ENCODE assay signal across 10 cellular contexts in the genomic region with DNA sequence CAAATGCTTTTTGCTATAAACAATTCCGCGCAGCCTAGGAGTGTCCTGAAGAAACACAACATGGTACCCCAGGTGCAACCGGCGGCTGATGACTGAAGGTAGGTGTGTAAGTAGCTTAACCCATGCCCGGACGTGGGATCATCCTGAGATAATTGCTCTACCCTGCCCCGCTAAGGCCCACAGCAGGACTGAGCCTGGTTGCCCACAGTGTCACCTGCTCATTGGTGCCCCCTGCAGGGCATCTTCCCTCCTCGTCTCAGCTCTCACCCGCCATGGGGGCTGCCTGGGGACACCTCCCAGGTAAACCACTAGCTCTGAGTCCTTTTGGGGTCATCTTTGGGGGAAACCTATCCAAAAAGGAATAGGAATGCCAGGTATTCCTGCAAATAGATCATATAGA. TPM values are rescaled to one million over a fixed set of nuclear protein-coding genes. Genes with fewer than 3 reads are reported as not detected.
DNase-seq lines count a peak whose midpoint lies in the region; ATAC-seq, FAIRE-seq and TF ChIP-seq lines count a peak whose summit lies in the region.
"Had no signal": no experiment of that assay in that cellular context is flagged by ENCODE, and none has a peak within 500 bp of the region (broad histone marks: within the 10 kb centered on the region; RNA-seq: fewer than 3 reads in every experiment).

No MANE protein-coding gene starts in this region.

- H3K9me3 ChIP-seq in astrocyte (ENCODE audit: insufficient read depth, low read depth, low read length) (no peaks in the 10 kb centered on the region), mucosa of descending colon (no peaks in the 10 kb centered on the region)

- H3K27ac ChIP-seq in RWPE1 (no peak overlapping the region), astrocyte (ENCODE audit: low read depth, low read length) (no peak overlapping the region)

- no peaks in the 10 kb centered on the region for H3K36me3 ChIP-seq in astrocyte (ENCODE audit: insufficient read depth, low read length)
- H3K36me3 ChIP-seq in mucosa of descending colon (ENCODE audit: low read depth): no peaks in the 10 kb centered on the region

- no peak overlapping the region for H3K9ac ChIP-seq in astrocyte (ENCODE audit: low read length)

- no peaks in the 10 kb centered on the region for H3K9me3 Mint-ChIP-seq in astrocyte (ENCODE audit: unreplicated experiment)

- H3K27me3 Mint-ChIP-seq in astrocyte (ENCODE audit: low read depth, unreplicated experiment): peaks cover 11% of the 10 kb centered on the region
- H3K27me3 Mint-ChIP-seq: activated naive CD8-positive, alpha-beta T cell had no signal

- ATAC-seq in mucosa of descending colon: peak; percentile 65
- no peak for ATAC-seq in HG02852 (IDR thresholded peaks at IDR 0.05; ENCODE audit: unreplicated experiment)

- intact Hi-C loops in mucosa of descending colon (cut with DNase I, micrococcal nuclease): loop anchor here in 1 of 2 donors (10.0 kb wide), 1 partner anchor 61 kb away; no protein-coding TSS in a partner anchor

- H3K79me2 ChIP-seq in astrocyte (ENCODE audit: insufficient read depth, low read length): no peaks in the 10 kb centered on the region

- POLR2A ChIA-PET in RWPE1 (lab: Yijun Ruan, JAX; ENCODE audit: low non-redundant PET): no interaction called here

- H3K4me3 ChIP-seq in astrocyte (ENCODE audit: insufficient read depth, low read depth, low read length): no peak overlapping the region
- no peak overlapping the region for H3K4me3 ChIP-seq in mucosa of descending colon

- H2AFZ ChIP-seq in astrocyte (ENCODE audit: low read depth, low read length): no peak overlapping the region

- no peak overlapping the region for H3K4me2 ChIP-seq in astrocyte (ENCODE audit: low read length)

- TF ChIP-seq CTCF in RWPE1 (conservative IDR thresholded peaks at IDR 0.05; ENCODE audit: low read depth) (peak; percentile 42), astrocyte (IDR thresholded peaks at IDR 0.05; ENCODE audit: insufficient read depth, low read depth, low read length) (peak; percentile 31), mucosa of descending colon (IDR thresholded peaks at IDR 0.05) (peak; percentile 29)

- DNase-seq in activated gamma-delta T cell treated with Interleukin-2 at 50 U/mL for 16 hours (peak; percentile 41), activated gamma-delta T cell (lab: John Stamatoyannopoulos, UW) (no peak), RWPE1 (ENCODE audit: low spot score) (no peak), astrocyte (ENCODE audit: low read depth) (no peak), mucosa of descending colon (peak in 2 of 3 donors; percentile 62 to 67), NCI-H2227 (lab: John Stamatoyannopoulos, UW; ENCODE audit: unreplicated experiment) (no peak), NCI-H774 (lab: John Stamatoyannopoulos, UW) (no peak)

- CTCF ChIA-PET in RWPE1 (lab: Yijun Ruan, JAX): interaction anchor here (0.6 to 1.7 kb wide), 2 partner anchors 22 to 30 kb away, joined by 3 to 6 read pairs; no protein-coding TSS in a partner anchor

- H3K4me1 ChIP-seq in astrocyte (ENCODE audit: insufficient read depth, low read length): peaks cover 7% of the 10 kb centered on the region
- no peaks in the 10 kb centered on the region for H3K4me1 ChIP-seq in mucosa of descending colon (ENCODE audit: low read depth)

- FAIRE-seq in astrocyte (lab: Jason Lieb, UNC): no peak

- H3K27me3 ChIP-seq in astrocyte (ENCODE audit: insufficient read depth, low read length): no peaks in the 10 kb centered on the region

- H3K4me3 Mint-ChIP-seq in astrocyte (ENCODE audit: unreplicated experiment): no peak overlapping the region
- H3K4me3 Mint-ChIP-seq: activated naive CD8-positive, alpha-beta T cell had no signal

- H3K4me1 Mint-ChIP-seq in astrocyte (ENCODE audit: low read depth, unreplicated experiment): peaks cover 10% of the 10 kb centered on the region

- no peak overlapping the region for H3K27ac Mint-ChIP-seq in astrocyte (ENCODE audit: unreplicated experiment)
- H3K27ac Mint-ChIP-seq: activated naive CD8-positive, alpha-beta T cell had no signal

- no peaks in the 10 kb centered on the region for H4K20me1 ChIP-seq in astrocyte (ENCODE audit: insufficient read depth, low read length)

- peaks cover 7% of the 10 kb centered on the region for H3K36me3 Mint-ChIP-seq in astrocyte (ENCODE audit: low read depth, unreplicated experiment)
- H3K36me3 Mint-ChIP-seq: activated naive CD8-positive, alpha-beta T cell had no signal

RNA-seq across cellular contexts. Expression of a gene that starts 22.3 kb away (rescaled TPM):
- total RNA-seq in astrocyte (27.2 and 33.8 TPM in 2 replicates), mucosa of descending colon (10 to 100 TPM; 14.7 to 23.4 (median 17.6) TPM)

RNA-seq across cellular contexts. Expression of a gene that starts 52.2 kb away (rescaled TPM):
- total RNA-seq in astrocyte (7.6 and 7.9 TPM in 2 replicates), mucosa of descending colon (10 to 100 TPM in 1 of 3 donors, 1 to 10 TPM in 2; 9.4 to 11.7 (median 9.8) TPM)

RNA-seq across cellular contexts. Expression of a gene that starts 54.1 kb away (rescaled TPM):
- 0.58 and 1.7 TPM in 2 replicates for total RNA-seq in astrocyte
- 1 to 10 TPM; 1.5 to 3.0 (median 2.5) TPM for total RNA-seq in mucosa of descending colon
- total RNA-seq: skeletal muscle tissue had no signal

Comparison
In these comparisons a context has a peak if more than half of its experiments do, and no peak if none do; other contexts are left out.
1. DNase-seq: peak in activated gamma-delta T cell treated with Interleukin-2 at 50 U/mL for 16 hours (single experiment) and mucosa of descending colon (2 of 3); none in activated gamma-delta T cell (single experiment), RWPE1 (single experiment), astrocyte (single experiment), NCI-H2227 (single experiment) and NCI-H774 (single experiment).
2. Peak in every context shown above with its lines, with median percentiles within 50 percentile points of each other: CTCF ChIP-seq.